ENCODE assay signal across 8 cellular contexts in genomic region chr11:7665473-7666291, GRCh38. TPM values are rescaled to one million over a fixed set of nuclear protein-coding genes. Genes with fewer than 3 reads are reported as not detected.
DNase-seq lines count a peak whose midpoint lies in the region; ATAC-seq and TF ChIP-seq lines count a peak whose summit lies in the region.

No MANE protein-coding gene starts in this region.

- WGBS in esophagus muscularis mucosa, result 47% methylated on average over 6 of the region's 20 CpGs

- no peak overlapping the region for H3K27ac Mint-ChIP-seq in nephron progenitor cell

- peak; percentile 60 to 69 (median 68) for TF ChIP-seq CTCF in esophagus muscularis mucosa (IDR thresholded peaks at IDR 0.05)
- peak; percentile 70 for TF ChIP-seq CTCF in nephron progenitor cell (IDR thresholded peaks at IDR 0.05)

- peaks cover 23% of the 10 kb centered on the region for H3K4me1 Mint-ChIP-seq in nephron progenitor cell

- peaks cover 32% of the 10 kb centered on the region for H3K9me3 Mint-ChIP-seq in nephron progenitor cell

- H3K4me3 Mint-ChIP-seq in nephron progenitor cell, result no peak overlapping the region

- intact Hi-C loops in esophagus muscularis mucosa (cut with DNase I), result no loop called here

- peaks cover 4% of the 10 kb centered on the region for H3K27me3 Mint-ChIP-seq in nephron progenitor cell (ENCODE audit: low read depth, poor library complexity)

- in situ Hi-C loops in Caki2 (cut with HindIII; ENCODE audit: low pct_unique_long_range_greater_than_20kb, low sequenced_read_pairs), result no loop called here

- DNase-seq in Caki2 (ENCODE audit: low read depth) (peak; percentile 50), NOMO-1 treated with DMSO at 0.1 percent for 48 hours (lab: John Stamatoyannopoulos, UW; ENCODE audit: unreplicated experiment) (peak; percentile 73), esophagus muscularis mucosa (ENCODE audit: extremely low spot score) (no peak), nephron progenitor cell (peak; percentile 83), stromal cell of bone marrow (ENCODE audit: low read depth) (peak; percentile 38)
- DNase-seq in activated CD8-positive, alpha-beta memory T cell treated with anti-CD3 and anti-CD28 coated beads, Interleukin-2, amount 50 U/mL, for 48 hours, result peak; percentile 94

- peaks cover 53% of the 10 kb centered on the region for H3K36me3 Mint-ChIP-seq in nephron progenitor cell (ENCODE audit: low read depth)

- no peaks in the 10 kb centered on the region for H3K27me3 ChIP-seq in esophagus muscularis mucosa

- no peak overlapping the region for H3K27ac ChIP-seq in esophagus muscularis mucosa (replicated peaks in 1 of 4)

- peaks cover 0 to 6% (median 0%) of the 10 kb centered on the region in 4 donors for H3K4me1 ChIP-seq in esophagus muscularis mucosa

- ATAC-seq in GM19395 (IDR thresholded peaks at IDR 0.05; ENCODE audit: unreplicated experiment) (peak; percentile 98), HG03439 (IDR thresholded peaks at IDR 0.05; ENCODE audit: unreplicated experiment) (peak; percentile 97)

- H3K36me3 ChIP-seq in esophagus muscularis mucosa, result peaks cover 0 to 18% (median 3%) of the 10 kb centered on the region in 4 donors

- TF ChIP-seq EP300 in esophagus muscularis mucosa (IDR thresholded peaks at IDR 0.05), result no peak

- H3K9me3 ChIP-seq in esophagus muscularis mucosa, result no peaks in the 10 kb centered on the region

- H3K4me3 ChIP-seq in esophagus muscularis mucosa, result no peak overlapping the region

- no peak for TF ChIP-seq POLR2A in esophagus muscularis mucosa (IDR thresholded peaks at IDR 0.05; ENCODE audit: low read depth)

RNA-seq across cellular contexts. Expression of gene CYB5R2, which starts 7.6 kb away (rescaled TPM):
- not detected in 2 replicates for total RNA-seq in Caki2 (2014; rRNA removed; shearing (Covaris generic); ENCODE audit: low replicate concordance)
- total RNA-seq in esophagus muscularis mucosa, result 1 to 10 TPM; 2.2 to 4.2 (median 2.6) TPM

RNA-seq across cellular contexts. Expression of gene OVCH2, which starts 40.6 kb away (rescaled TPM):
- not detected in 2 replicates for total RNA-seq in Caki2 (2014; rRNA removed; shearing (Covaris generic); ENCODE audit: low replicate concordance)
- not detected for total RNA-seq in esophagus muscularis mucosa
